Comparison of ENCODE assay signal across 15 cellular contexts in genomic region chr18:66226782-66227181, GRCh38.
DNase-seq lines count a peak whose midpoint lies in the region; ATAC-seq and TF ChIP-seq lines count a peak whose summit lies in the region.
"Had no signal": no experiment of that assay in that cellular context is flagged by ENCODE, and none has a peak within 500 bp of the region (broad histone marks: within the 10 kb centered on the region; RNA-seq: fewer than 3 reads in every experiment).

No MANE protein-coding gene starts in this region.

- H3K9me3 ChIP-seq in mammary epithelial cell (replicated peaks; ENCODE audit: insufficient read depth, low read length), result peaks cover 5% of the 10 kb centered on the region

- H3K4me2 ChIP-seq in mammary epithelial cell (ENCODE audit: insufficient read depth, low read depth, low read length), result no peak overlapping the region
- H3K4me2 ChIP-seq: KMS-11 had no signal

- H3K27me3 Mint-ChIP-seq in MCF 10A (ENCODE audit: insufficient read depth, unreplicated experiment), result no peaks in the 10 kb centered on the region
- no peaks in the 10 kb centered on the region for H3K27me3 Mint-ChIP-seq in activated T-cell treated with anti-CD3 and anti-CD28 coated beads, Interleukin-2, amount 50 U/mL, for 4 hours (ENCODE audit: low read depth)

- H3K27ac ChIP-seq in mammary epithelial cell (ENCODE audit: insufficient read depth, low read depth, low read length), result no peak overlapping the region
- H3K27ac ChIP-seq: KMS-11 had no signal

- dilution Hi-C loops in mammary epithelial cell (cut with HindIII; ENCODE audit: low sequenced_read_pairs), result no loop called here

- peaks cover 14% of the 10 kb centered on the region for H3K9me3 Mint-ChIP-seq in MCF 10A (ENCODE audit: unreplicated experiment)
- H3K9me3 Mint-ChIP-seq in activated T-cell treated with anti-CD3 and anti-CD28 coated beads, Interleukin-2, amount 50 U/mL, for 4 hours, result peaks cover 3% of the 10 kb centered on the region

- H3K4me1 ChIP-seq in mammary epithelial cell (ENCODE audit: insufficient read depth, low read length), result no peaks in the 10 kb centered on the region

- H3K27ac Mint-ChIP-seq in MCF 10A (ENCODE audit: low read depth, unreplicated experiment), result no peak overlapping the region
- H3K27ac Mint-ChIP-seq: CD8-positive, alpha-beta T cell had no signal

- no peak overlapping the region for H2AFZ ChIP-seq in mammary epithelial cell (ENCODE audit: low read depth, low read length)

- no peak overlapping the region for H3K4me3 ChIP-seq in mammary epithelial cell (replicated peaks in 1 of 3; ENCODE audit: insufficient read depth in 1 of 3, low read depth in 2 of 3, low read length in 3 of 3)

- H3K9ac ChIP-seq in mammary epithelial cell (ENCODE audit: insufficient read depth, low read length), result no peak overlapping the region
- H3K9ac ChIP-seq: KMS-11 had no signal

- CTCF ChIA-PET in MCF 10A (lab: Yijun Ruan, JAX) (interaction anchor here (0.9 kb wide), 1 partner anchor 187 kb away, joined by 3 read pairs; no protein-coding TSS in a partner anchor), mammary epithelial cell (lab: Charles Lee; ENCODE audit: low non-redundant PET) (no interaction called here)

- no peaks in the 10 kb centered on the region for H4K20me1 ChIP-seq in mammary epithelial cell (ENCODE audit: insufficient read depth, low read length)

- DNase-seq in MCF 10A (ENCODE audit: unreplicated experiment) (peak; percentile 4), mammary epithelial cell (no peak), NCI-H510A (lab: John Stamatoyannopoulos, UW) (peak; percentile 32), NK-92 (lab: John Stamatoyannopoulos, UW; ENCODE audit: unreplicated experiment) (no peak), head of caudate nucleus (no peak)
- DNase-seq in activated T-cell treated with anti-CD3 and anti-CD28 coated beads, Interleukin-2, amount 50 U/mL, for 4 hours, result no peak
- DNase-seq: CD8-positive, alpha-beta T cell; H7; MM.1S; NCI-H1436 treated with DMSO at 0.1 percent for 48 hours; NCI-H2081; NCI-H748 treated with DMSO at 0.1 percent for 48 hours; T-helper 1 cell had no signal

- ATAC-seq in esophagus mucosa, result peak; percentile 49
- no peak for ATAC-seq in activated T-cell treated with anti-CD3 and anti-CD28 coated beads, Interleukin-2, amount 50 U/mL, for 4 hours
- ATAC-seq: CD8-positive, alpha-beta T cell had no signal

- TF ChIP-seq CTCF in MCF 10A (IDR thresholded peaks at IDR 0.05; ENCODE audit: unreplicated experiment) (no peak), mammary epithelial cell (conservative IDR thresholded peaks at IDR 0.05 in 1 of 2, IDR thresholded peaks at IDR 0.05 in 1 of 2; ENCODE audit: extremely low read depth in 1 of 2, insufficient read depth in 1 of 2, low read depth in 1 of 2, low read length in 2 of 2) (no peak)

- no peak overlapping the region for H3K4me3 Mint-ChIP-seq in MCF 10A (ENCODE audit: unreplicated experiment)
- no peak overlapping the region for H3K4me3 Mint-ChIP-seq in activated T-cell treated with anti-CD3 and anti-CD28 coated beads, Interleukin-2, amount 50 U/mL, for 4 hours
- H3K4me3 Mint-ChIP-seq: CD8-positive, alpha-beta T cell had no signal

- in situ Hi-C loops in mammary epithelial cell (cut with MboI; ENCODE audit: low sequenced_read_pairs in 2 of 2), result no loop called here

- H3K79me2 ChIP-seq in mammary epithelial cell (ENCODE audit: insufficient read depth, low read length), result no peaks in the 10 kb centered on the region

- H3K36me3 ChIP-seq in mammary epithelial cell (ENCODE audit: insufficient read depth, low read length), result no peaks in the 10 kb centered on the region

- H3K4me1 Mint-ChIP-seq in MCF 10A (ENCODE audit: insufficient read depth, unreplicated experiment), result no peaks in the 10 kb centered on the region
- H3K4me1 Mint-ChIP-seq in activated T-cell treated with anti-CD3 and anti-CD28 coated beads, Interleukin-2, amount 50 U/mL, for 4 hours (ENCODE audit: low read depth), result no peaks in the 10 kb centered on the region

- 21% methylated on average over 2 of the region's 2 CpGs for WGBS in mammary epithelial cell (ENCODE audit: low coverage, missing lambda C conversion rate)

- intact Hi-C loops in MCF 10A (cut with micrococcal nuclease) (no loop called here), mammary epithelial cell (cut with micrococcal nuclease) (no loop called here), head of caudate nucleus (cut with DNase I) (no loop called here)

- BruUV-seq in MCF 10A (replicated peaks; lab: Mats Ljungman, UMichigan) (no TSS peak), mammary epithelial cell (replicated peaks; lab: Mats Ljungman, UMichigan) (no TSS peak)

- H3K27me3 ChIP-seq in mammary epithelial cell (ENCODE audit: insufficient read depth, low read length), result no peaks in the 10 kb centered on the region

- H3K36me3 Mint-ChIP-seq in MCF 10A (ENCODE audit: insufficient read depth, unreplicated experiment), result no peaks in the 10 kb centered on the region
- H3K36me3 Mint-ChIP-seq in activated T-cell treated with anti-CD3 and anti-CD28 coated beads, Interleukin-2, amount 50 U/mL, for 4 hours (ENCODE audit: insufficient read depth), result no peaks in the 10 kb centered on the region
- H3K36me3 Mint-ChIP-seq: CD8-positive, alpha-beta T cell had no signal

- POLR2A ChIA-PET in MCF 10A (lab: Yijun Ruan, JAX), result no interaction called here

Comparison
In these comparisons a context has a peak if more than half of its experiments do, and no peak if none do; other contexts are left out.
1. DNase-seq: peak in MCF 10A (single experiment) and NCI-H510A (single experiment); none in mammary epithelial cell (single experiment), NK-92 (single experiment), head of caudate nucleus (0 of 42) and activated T-cell treated with anti-CD3 and anti-CD28 coated beads, Interleukin-2, amount 50 U/mL, for 4 hours (single experiment).